In genomic region chr2:156841321-156841720, GRCh38 we compare ENCODE assay signal across 24 cellular contexts.
DNase-seq lines count a peak whose midpoint lies in the region; ATAC-seq lines count a peak whose summit lies in the region.
"Had no signal": no experiment of that assay in that cellular context is flagged by ENCODE, and none has a peak within 500 bp of the region (broad histone marks: within the 10 kb centered on the region; RNA-seq: fewer than 3 reads in every experiment).

No MANE protein-coding gene starts in this region.

- H3K4me1 Mint-ChIP-seq in stimulated activated effector memory CD8-positive, alpha-beta T cell treated with anti-CD3 and anti-CD28 coated beads, Interleukin-12 subunit alpha, Interleukin-12 subunit beta, amount 100 ng/mL, for 72 hours, result no peaks in the 10 kb centered on the region
- H3K4me1 Mint-ChIP-seq in activated naive CD4-positive, alpha-beta T cell treated with anti-CD3 and anti-CD28 coated beads, Interleukin-2, amount 10 ng/mL, durations not matched to agents 7 days and 5 days, result no peaks in the 10 kb centered on the region
- H3K4me1 Mint-ChIP-seq: activated naive CD4-positive, alpha-beta T cell treated with anti-CD3 and anti-CD28 coated beads, Interleukin-2, amount 50 U/mL, for 24 hours; stimulated activated naive CD8-positive, alpha-beta T cell treated with anti-CD3 and anti-CD28 coated beads, Interleukin-15, amount 100 ng/mL, for 72 hours had no signal

- no peaks in the 10 kb centered on the region for H3K27me3 Mint-ChIP-seq in activated naive CD4-positive, alpha-beta T cell treated with anti-CD3 and anti-CD28 coated beads, Interleukin-2, amount 10 ng/mL, durations not matched to agents 7 days and 5 days
- H3K27me3 Mint-ChIP-seq: stimulated activated naive CD8-positive, alpha-beta T cell treated with anti-CD3 and anti-CD28 coated beads, Interleukin-15, amount 100 ng/mL, for 72 hours had no signal

- H3K27ac Mint-ChIP-seq in stimulated activated effector memory CD8-positive, alpha-beta T cell treated with anti-CD3 and anti-CD28 coated beads, Interleukin-12 subunit alpha, Interleukin-12 subunit beta, amount 100 ng/mL, for 72 hours, result no peak overlapping the region
- H3K27ac Mint-ChIP-seq in activated naive CD4-positive, alpha-beta T cell treated with anti-CD3 and anti-CD28 coated beads, Interleukin-2, amount 10 ng/mL, durations not matched to agents 7 days and 5 days, result no peak overlapping the region
- H3K27ac Mint-ChIP-seq: activated CD8-positive, alpha-beta T cell treated with anti-CD3 and anti-CD28 coated beads for 36 hours; activated naive CD4-positive, alpha-beta T cell treated with anti-CD3 and anti-CD28 coated beads, Interleukin-2, amount 50 U/mL, for 24 hours; CD8-positive, alpha-beta T cell; H9; stimulated activated naive CD8-positive, alpha-beta T cell treated with anti-CD3 and anti-CD28 coated beads, Interleukin-15, amount 100 ng/mL, for 72 hours had no signal

- H3K9me3 Mint-ChIP-seq in stimulated activated effector memory CD8-positive, alpha-beta T cell treated with anti-CD3 and anti-CD28 coated beads, Interleukin-12 subunit alpha, Interleukin-12 subunit beta, amount 100 ng/mL, for 72 hours, result no peaks in the 10 kb centered on the region
- H3K9me3 Mint-ChIP-seq in activated naive CD4-positive, alpha-beta T cell treated with anti-CD3 and anti-CD28 coated beads, Interleukin-2, amount 10 ng/mL, durations not matched to agents 7 days and 5 days, result no peaks in the 10 kb centered on the region
- H3K9me3 Mint-ChIP-seq: activated CD8-positive, alpha-beta T cell treated with anti-CD3 and anti-CD28 coated beads for 36 hours; CD8-positive, alpha-beta T cell; H9; stimulated activated naive CD8-positive, alpha-beta T cell treated with anti-CD3 and anti-CD28 coated beads, Interleukin-15, amount 100 ng/mL, for 72 hours had no signal

- H3K36me3 Mint-ChIP-seq in stimulated activated effector memory CD8-positive, alpha-beta T cell treated with anti-CD3 and anti-CD28 coated beads, Interleukin-12 subunit alpha, Interleukin-12 subunit beta, amount 100 ng/mL, for 72 hours, result no peaks in the 10 kb centered on the region
- no peaks in the 10 kb centered on the region for H3K36me3 Mint-ChIP-seq in activated naive CD4-positive, alpha-beta T cell treated with anti-CD3 and anti-CD28 coated beads, Interleukin-2, amount 10 ng/mL, durations not matched to agents 7 days and 5 days
- H3K36me3 Mint-ChIP-seq: activated naive CD4-positive, alpha-beta T cell treated with anti-CD3 and anti-CD28 coated beads, Interleukin-2, amount 50 U/mL, for 24 hours; CD8-positive, alpha-beta T cell had no signal

- peak; percentile 23 for DNase-seq in RPMI8226
- no peak for DNase-seq in NCI-H526 treated with DMSO at 0.1 percent for 48 hours (lab: John Stamatoyannopoulos, UW)
- DNase-seq in stimulated activated effector memory CD8-positive, alpha-beta T cell treated with anti-CD3 and anti-CD28 coated beads, Interleukin-12 subunit alpha, Interleukin-12 subunit beta, amount 100 ng/mL, for 72 hours (ENCODE audit: low spot score in 2 of 2), result no peak
- DNase-seq in activated naive CD4-positive, alpha-beta T cell treated with anti-CD3 and anti-CD28 coated beads, Interleukin-2, amount 10 ng/mL, durations not matched to agents 7 days and 5 days, result no peak
- DNase-seq: activated CD8-positive, alpha-beta T cell treated with anti-CD3 and anti-CD28 coated beads for 36 hours; activated T-cell treated with anti-CD3 and anti-CD28 coated beads, Interleukin-2, amount 50 U/mL, for 4 hours; CD8-positive, alpha-beta T cell; erythroblast; foreskin keratinocyte; H9; hypothalamus; islet precursor cell; Karpas-422; lower lobe of right lung; NCI-H1092 treated with DMSO at 0.1 percent for 48 hours; NCI-H2081; NCI-H446; NK-92 treated with Interleukin-12 subunit alpha and Interleukin-12 subunit beta, amount 100 ng/mL, for 24 hours; stimulated activated CD4-positive, alpha-beta T cell treated with anti-CD3 and anti-CD28 coated beads, Interleukin-2, amount 100 ng/mL, for 48 hours; stimulated activated naive CD8-positive, alpha-beta T cell treated with anti-CD3 and anti-CD28 coated beads, Interleukin-15, amount 100 ng/mL, for 72 hours had no signal

- ATAC-seq in GM18858 (IDR thresholded peaks at IDR 0.05; ENCODE audit: unreplicated experiment), result peak; percentile 71
- peak; percentile 86 for ATAC-seq in GM21526 (IDR thresholded peaks at IDR 0.05; ENCODE audit: low FRiP score, unreplicated experiment)
- peak; percentile 42 for ATAC-seq in HG03175 (IDR thresholded peaks at IDR 0.05; ENCODE audit: unreplicated experiment)
- ATAC-seq in stimulated activated effector memory CD8-positive, alpha-beta T cell treated with anti-CD3 and anti-CD28 coated beads, Interleukin-12 subunit alpha, Interleukin-12 subunit beta, amount 100 ng/mL, for 72 hours, result no peak
- ATAC-seq: activated CD8-positive, alpha-beta T cell treated with anti-CD3 and anti-CD28 coated beads for 36 hours; activated T-cell treated with anti-CD3 and anti-CD28 coated beads, Interleukin-2, amount 50 U/mL, for 4 hours; CD8-positive, alpha-beta T cell; foreskin keratinocyte; lower lobe of right lung; stimulated activated naive CD8-positive, alpha-beta T cell treated with anti-CD3 and anti-CD28 coated beads, Interleukin-15, amount 100 ng/mL, for 72 hours had no signal

- CTCF ChIA-PET in activated naive CD4-positive, alpha-beta T cell treated with anti-CD3 and anti-CD28 coated beads, Interleukin-2, amount 10 ng/mL, durations not matched to agents 7 days and 5 days (lab: Charles Lee), result no interaction called here

- H3K4me3 Mint-ChIP-seq in stimulated activated effector memory CD8-positive, alpha-beta T cell treated with anti-CD3 and anti-CD28 coated beads, Interleukin-12 subunit alpha, Interleukin-12 subunit beta, amount 100 ng/mL, for 72 hours, result no peak overlapping the region
- no peak overlapping the region for H3K4me3 Mint-ChIP-seq in activated naive CD4-positive, alpha-beta T cell treated with anti-CD3 and anti-CD28 coated beads, Interleukin-2, amount 10 ng/mL, durations not matched to agents 7 days and 5 days
- H3K4me3 Mint-ChIP-seq: activated CD8-positive, alpha-beta T cell treated with anti-CD3 and anti-CD28 coated beads for 36 hours; activated naive CD4-positive, alpha-beta T cell treated with anti-CD3 and anti-CD28 coated beads, Interleukin-2, amount 50 U/mL, for 24 hours; activated T-cell treated with anti-CD3 and anti-CD28 coated beads, Interleukin-2, amount 50 U/mL, for 4 hours; CD8-positive, alpha-beta T cell; H9; stimulated activated naive CD8-positive, alpha-beta T cell treated with anti-CD3 and anti-CD28 coated beads, Interleukin-15, amount 100 ng/mL, for 72 hours had no signal
